In the genomic region with DNA sequence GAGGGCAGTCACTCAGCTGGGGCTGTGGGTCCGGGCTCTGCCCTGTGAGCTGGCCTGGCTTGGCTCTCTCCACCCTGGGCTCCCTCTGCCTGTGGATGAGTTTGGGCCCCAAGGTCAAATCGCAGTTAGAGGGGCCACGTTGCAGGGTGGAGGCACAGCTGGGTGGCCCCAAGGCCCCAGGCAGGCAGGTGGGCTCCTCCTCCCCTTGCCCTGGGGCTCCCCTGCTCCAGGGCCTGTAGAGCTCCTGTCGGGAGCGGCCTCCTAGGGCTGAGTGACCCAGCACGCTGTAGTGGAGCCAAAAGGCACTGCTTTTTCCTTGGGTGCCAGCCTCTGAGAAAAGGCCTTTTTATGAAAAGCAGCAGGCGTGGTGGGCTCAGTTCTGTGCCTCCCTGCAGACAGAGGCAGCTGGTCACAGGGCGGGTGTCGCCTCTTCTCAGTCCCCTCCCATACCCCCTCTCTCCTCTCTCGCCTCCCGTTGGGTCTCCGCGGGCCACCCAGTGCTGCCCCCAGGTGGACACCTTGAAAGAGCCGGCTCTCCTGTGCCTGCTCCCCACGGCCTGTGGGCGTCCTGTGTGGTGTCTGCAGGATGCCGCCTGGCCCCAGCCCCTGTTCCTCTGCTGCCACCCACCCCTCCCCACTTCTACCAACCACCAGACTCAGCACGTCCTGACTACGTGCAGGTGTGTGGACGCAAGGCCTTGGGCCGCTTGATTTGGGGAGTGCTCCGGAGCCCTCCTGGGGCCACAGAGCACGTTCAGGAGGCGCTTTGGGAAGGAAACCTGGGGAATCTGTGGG, we compare ENCODE assay signal across 9 cellular contexts. TPM values are rescaled to one million over a fixed set of nuclear protein-coding genes. Genes with fewer than 3 reads are reported as not detected.
DNase-seq lines count a peak whose midpoint lies in the region; ATAC-seq, FAIRE-seq and TF ChIP-seq lines count a peak whose summit lies in the region.
"Had no signal": no experiment of that assay in that cellular context is flagged by ENCODE, and none has a peak within 500 bp of the region (broad histone marks: within the 10 kb centered on the region; RNA-seq: fewer than 3 reads in every experiment).

No MANE protein-coding gene starts in this region.

- H3K27ac Mint-ChIP-seq in Caco-2 (ENCODE audit: unreplicated experiment), result no peak overlapping the region

- H3K36me3 Mint-ChIP-seq in Caco-2 (ENCODE audit: insufficient read depth, unreplicated experiment), result peaks cover 69% of the 10 kb centered on the region

- no peak overlapping the region for H3K27ac ChIP-seq in HEK293 (ENCODE audit: extremely low read depth, low read depth, low read length)
- no peak overlapping the region for H3K27ac ChIP-seq in spleen

- DNase-seq in Caco-2, result peak; percentile 82 to 87
- DNase-seq in SK-MEL-5 (ENCODE audit: low read depth, low spot score), result peak; percentile 77
- peak; percentile 78 for DNase-seq in activated naive CD4-positive, alpha-beta T cell treated with anti-CD3 and anti-CD28 coated beads, Interleukin-2, amount 50 U/mL, for 16 hours
- peak; percentile 76 for DNase-seq in left cardiac atrium
- peak; percentile 91 for DNase-seq in spleen
- no peak for DNase-seq in RCC 7860 (ENCODE audit: low spot score)

- intact Hi-C loops in Caco-2 (cut with micrococcal nuclease; ENCODE audit: unreplicated experiment) (no loop called here), left cardiac atrium (cut with DNase I) (no loop called here), spleen (cut with DNase I; ENCODE audit: low total_unique reads) (no loop called here)

- peaks cover 11% of the 10 kb centered on the region for H3K4me1 Mint-ChIP-seq in Caco-2 (ENCODE audit: low read depth, unreplicated experiment)

- no peak for FAIRE-seq in RCC 7860 (lab: Jason Lieb, UNC)
- FAIRE-seq: TTC549 had no signal

- CTCF ChIA-PET in Caco-2 (lab: Charles Lee) (interaction anchor here (0.6 to 1.2 kb wide), 2 partner anchors 9 to 146 kb away, joined by 3 to 5 read pairs; no protein-coding TSS in a partner anchor), HEK293 (lab: Yijun Ruan, JAX) (interaction anchor here (0.6 to 1.4 kb wide), 13 partner anchors 8 to 164 kb away, joined by 3 to 13 read pairs (median 5); no protein-coding TSS in a partner anchor)

- H3K4me1 ChIP-seq in Caco-2 (peaks cover 24% of the 10 kb centered on the region), HEK293 (ENCODE audit: control insufficient read depth, insufficient read depth, low read length) (no peaks in the 10 kb centered on the region), spleen (peaks cover 6 to 28% (median 14%) of the 10 kb centered on the region in 6 donors)

- H3K36me3 ChIP-seq in Caco-2 (ENCODE audit: control insufficient read depth, insufficient read depth, low read length) (peaks cover 4% of the 10 kb centered on the region; the same call in 1 of the 2 replicates), HEK293 (ENCODE audit: control insufficient read depth in 2 of 2, insufficient read depth in 1 of 2, low read length in 2 of 2) (peaks cover 0 to 32% of the 10 kb centered on the region in 2 experiments; a peak in 2 of 3 replicates), spleen (peaks cover 0 to 76% (median 14%) of the 10 kb centered on the region in 6 donors)

- TF ChIP-seq POLR2A in spleen (IDR thresholded peaks at IDR 0.05), result no peak

- H3K4me3 Mint-ChIP-seq in Caco-2 (ENCODE audit: unreplicated experiment), result no peak overlapping the region

- no peaks in the 10 kb centered on the region for H3K27me3 Mint-ChIP-seq in Caco-2 (ENCODE audit: insufficient read depth, unreplicated experiment)

- POLR2A ChIA-PET in Caco-2 (lab: Charles Lee) (no interaction called here), HEK293 (lab: Yijun Ruan, JAX) (no interaction called here)

- ATAC-seq in left cardiac atrium (peak; percentile 78 to 92), HG02623 (IDR thresholded peaks at IDR 0.05; ENCODE audit: unreplicated experiment) (no peak)

- H3K4me3 ChIP-seq in Caco-2 (ENCODE audit: low read depth, low read length) (no peak overlapping the region), HEK293 (ENCODE audit: low read depth, low read length) (no peak overlapping the region), spleen (no peak overlapping the region)

- WGBS in spleen, 5 donors, result 36 to 56% (median 47%) methylated on average over 13 to 24 of the region's 24 CpGs

- BruUV-seq in Caco-2 (replicated peaks; lab: Mats Ljungman, UMichigan), result no TSS peak

- TF ChIP-seq CTCF in Caco-2 (IDR thresholded peaks at IDR 0.05; ENCODE audit: insufficient read depth in 1 of 2, low read depth in 1 of 2, low read length in 1 of 2, severe bottlenecking in 1 of 2, unreplicated experiment in 1 of 2) (peak; percentile 65 to 80), HEK293 (tag by site-specific recombination; IDR thresholded peaks at IDR 0.05) (peak; percentile 85), spleen (IDR thresholded peaks at IDR 0.05 in 8 of 11, conservative IDR thresholded peaks at IDR 0.05 in 3 of 11) (peak; percentile 53 to 85 (median 69))

- H3K27me3 ChIP-seq in Caco-2 (replicated peaks; ENCODE audit: control insufficient read depth, insufficient read depth, low read length) (no peaks in the 10 kb centered on the region), spleen (replicated peaks in 1 of 7) (no peaks in the 10 kb centered on the region)

- no peaks in the 10 kb centered on the region for H3K9me3 ChIP-seq in Caco-2
- H3K9me3 ChIP-seq in HEK293 (ENCODE audit: control insufficient read depth, insufficient read depth, low read depth, low read length), result no peaks in the 10 kb centered on the region
- H3K9me3 ChIP-seq in spleen, result peaks cover 0 to 12% (median 3%) of the 10 kb centered on the region in 8 donors

- H3K9me3 Mint-ChIP-seq in Caco-2 (ENCODE audit: unreplicated experiment), result peaks cover 12% of the 10 kb centered on the region

- in situ Hi-C loops in SK-MEL-5 (cut with HindIII; ENCODE audit: low pct_unique_long_range_greater_than_20kb, low sequenced_read_pairs), result no loop called here

TF ChIP-seq in HEK293, 187 proteins besides CTCF, POLR2A, EP300 and RAD21 (continues in another document):
- TF ChIP-seq KLF8 (tag by site-specific recombination; IDR thresholded peaks at IDR 0.05), result no peak
- TF ChIP-seq ZNF2 (tag by site-specific recombination; IDR thresholded peaks at IDR 0.05), result no peak
- TF ChIP-seq, protein P1, sequence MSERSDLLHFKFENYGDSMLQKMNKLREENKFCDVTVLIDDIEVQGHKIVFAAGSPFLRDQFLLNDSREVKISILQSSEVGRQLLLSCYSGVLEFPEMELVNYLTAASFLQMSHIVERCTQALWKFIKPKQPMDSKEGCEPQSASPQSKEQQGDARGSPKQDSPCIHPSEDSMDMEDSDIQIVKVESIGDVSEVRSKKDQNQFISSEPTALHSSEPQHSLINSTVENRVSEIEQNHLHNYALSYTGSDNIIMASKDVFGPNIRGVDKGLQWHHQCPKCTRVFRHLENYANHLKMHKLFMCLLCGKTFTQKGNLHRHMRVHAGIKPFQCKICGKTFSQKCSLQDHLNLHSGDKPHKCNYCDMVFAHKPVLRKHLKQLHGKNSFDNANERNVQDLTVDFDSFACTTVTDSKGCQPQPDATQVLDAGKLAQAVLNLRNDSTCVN (tag by site-specific recombination; optimal IDR thresholded peaks at IDR 0.05), result peak; percentile 22
- TF ChIP-seq, protein P2, sequence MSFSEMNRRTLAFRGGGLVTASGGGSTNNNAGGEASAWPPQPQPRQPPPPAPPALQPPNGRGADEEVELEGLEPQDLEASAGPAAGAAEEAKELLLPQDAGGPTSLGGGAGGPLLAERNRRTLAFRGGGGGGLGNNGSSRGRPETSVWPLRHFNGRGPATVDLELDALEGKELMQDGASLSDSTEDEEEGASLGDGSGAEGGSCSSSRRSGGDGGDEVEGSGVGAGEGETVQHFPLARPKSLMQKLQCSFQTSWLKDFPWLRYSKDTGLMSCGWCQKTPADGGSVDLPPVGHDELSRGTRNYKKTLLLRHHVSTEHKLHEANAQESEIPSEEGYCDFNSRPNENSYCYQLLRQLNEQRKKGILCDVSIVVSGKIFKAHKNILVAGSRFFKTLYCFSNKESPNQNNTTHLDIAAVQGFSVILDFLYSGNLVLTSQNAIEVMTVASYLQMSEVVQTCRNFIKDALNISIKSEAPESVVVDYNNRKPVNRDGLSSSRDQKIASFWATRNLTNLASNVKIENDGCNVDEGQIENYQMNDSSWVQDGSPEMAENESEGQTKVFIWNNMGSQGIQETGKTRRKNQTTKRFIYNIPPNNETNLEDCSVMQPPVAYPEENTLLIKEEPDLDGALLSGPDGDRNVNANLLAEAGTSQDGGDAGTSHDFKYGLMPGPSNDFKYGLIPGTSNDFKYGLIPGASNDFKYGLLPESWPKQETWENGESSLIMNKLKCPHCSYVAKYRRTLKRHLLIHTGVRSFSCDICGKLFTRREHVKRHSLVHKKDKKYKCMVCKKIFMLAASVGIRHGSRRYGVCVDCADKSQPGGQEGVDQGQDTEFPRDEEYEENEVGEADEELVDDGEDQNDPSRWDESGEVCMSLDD (tag by site-specific recombination; IDR thresholded peaks at IDR 0.05), result peak; percentile 51; the same call in 1 of the 2 replicates
- 0 out of 2 replicates have a peak, but pooled peaks have one; percentile 13 for TF ChIP-seq SP7 (tag by site-specific recombination; IDR thresholded peaks at IDR 0.05)

RNA-seq across cellular contexts. Expression of a gene that starts 13.2 kb away (rescaled TPM):
- total RNA-seq in Caco-2 (2022) (46.4 and 52.1 TPM in 2 replicates), left cardiac atrium (1 to 10 TPM; 7.6 to 7.7 TPM), spleen (10 to 100 TPM; 13.0 to 18.6 (median 14.3) TPM)
- 20.6 and 23.9 TPM in 2 replicates for total RNA-seq in SK-MEL-5 (2014; rRNA removed; shearing (Covaris generic))
- 27.1 and 28.7 TPM in 2 replicates for polyA plus RNA-seq in SK-MEL-5 (2015; cell fraction: cytosol; rRNA removed)
- polyA plus RNA-seq in SK-MEL-5 (2015; cell fraction: nucleus; rRNA removed), result 87.9 and 114 TPM in 2 replicates
- polyA plus RNA-seq in spleen, result 10 to 100 TPM in 1 of 3 donors, 1 to 10 TPM in 2; 6.7 to 11.0 (median 8.4) TPM

RNA-seq across cellular contexts. Expression of a gene that starts 13.6 kb away (rescaled TPM):
- 702 and 760 TPM in 2 replicates for total RNA-seq in Caco-2 (2022)
- total RNA-seq in SK-MEL-5 (2014; rRNA removed; shearing (Covaris generic)), result 592 and 662 TPM in 2 replicates
- 514 and 630 TPM in 2 replicates for polyA plus RNA-seq in SK-MEL-5 (2015; cell fraction: cytosol; rRNA removed)
- 363 and 441 TPM in 2 replicates for polyA plus RNA-seq in SK-MEL-5 (2015; cell fraction: nucleus; rRNA removed)
- 100 to 1,000 TPM; 174 to 210 TPM for total RNA-seq in left cardiac atrium
- 100 to 1,000 TPM; 157 to 247 (median 180) TPM for total RNA-seq in spleen
- 100 to 1,000 TPM; 178 to 281 (median 235) TPM for polyA plus RNA-seq in spleen

RNA-seq across cellular contexts. Expression of a gene that starts 26.0 kb away (rescaled TPM):
- total RNA-seq in Caco-2 (2022) (110 and 111 TPM in 2 replicates), left cardiac atrium (10 to 100 TPM; 19.1 to 28.9 TPM), spleen (10 to 100 TPM; 22.6 to 39.8 (median 37.5) TPM)
- total RNA-seq in SK-MEL-5 (2014; rRNA removed; shearing (Covaris generic)), result 27.1 and 29.6 TPM in 2 replicates
- polyA plus RNA-seq in SK-MEL-5 (2015; cell fraction: cytosol; rRNA removed), result 54.7 and 58.9 TPM in 2 replicates
- 104 and 110 TPM in 2 replicates for polyA plus RNA-seq in SK-MEL-5 (2015; cell fraction: nucleus; rRNA removed)
- polyA plus RNA-seq in spleen, result 10 to 100 TPM; 26.9 to 41.3 (median 37.7) TPM

RNA-seq across cellular contexts. Expression of a gene that starts 34.5 kb away (rescaled TPM):
- total RNA-seq in Caco-2 (2022) (143 and 154 TPM in 2 replicates), left cardiac atrium (10 to 100 TPM; 36.8 to 38.1 TPM), spleen (10 to 100 TPM; 17.6 to 37.6 (median 31.9) TPM)
- total RNA-seq in SK-MEL-5 (2014; rRNA removed; shearing (Covaris generic)), result 40.4 and 43.2 TPM in 2 replicates
- 59.1 and 77.3 TPM in 2 replicates for polyA plus RNA-seq in SK-MEL-5 (2015; cell fraction: cytosol; rRNA removed)
- 59.9 and 63.3 TPM in 2 replicates for polyA plus RNA-seq in SK-MEL-5 (2015; cell fraction: nucleus; rRNA removed)
- polyA plus RNA-seq in spleen, result 10 to 100 TPM; 14.0 to 20.1 (median 15.0) TPM
